Comparison of ENCODE assay signal across 27 cellular contexts in genomic region chr10:16819026-16819425, GRCh38. TPM values are rescaled to one million over a fixed set of nuclear protein-coding genes. Genes with fewer than 3 reads are reported as not detected.
DNase-seq lines count a peak whose midpoint lies in the region; ATAC-seq and TF ChIP-seq lines count a peak whose summit lies in the region.
"Had no signal": no experiment of that assay in that cellular context is flagged by ENCODE, and none has a peak within 500 bp of the region (broad histone marks: within the 10 kb centered on the region; RNA-seq: fewer than 3 reads in every experiment).

No MANE protein-coding gene starts in this region.

- no peaks in the 10 kb centered on the region for H3K27me3 Mint-ChIP-seq in activated T-cell treated with anti-CD3 and anti-CD28 coated beads, Interleukin-2, amount 50 U/mL, for 4 hours (ENCODE audit: low read depth)
- H3K27me3 Mint-ChIP-seq in HFFc6 (ENCODE audit: insufficient read depth): no peaks in the 10 kb centered on the region; the same call in 1 of the 2 replicates
- H3K27me3 Mint-ChIP-seq in central memory CD8-positive, alpha-beta T cell: no peaks in the 10 kb centered on the region
- peaks cover 4% of the 10 kb centered on the region for H3K27me3 Mint-ChIP-seq in activated CD4-positive, alpha-beta memory T cell treated with anti-CD3 and anti-CD28 coated beads, Interleukin-2, amount 10 ng/mL, durations not matched to agents 7 days and 5 days
- H3K27me3 Mint-ChIP-seq: activated CD4-positive, alpha-beta T cell treated with anti-CD3 and anti-CD28 coated beads for 36 hours; dendritic cell treated with granulocyte-macrophage colony-stimulating factor and Interleukin-4, amounts not matched to agents 40 ng/mL and 50 ng/mL, for 4 days had no signal

- H3K9me3 ChIP-seq in trophoblast cell (ENCODE audit: insufficient read depth, low read depth, low read length): peaks cover 4% of the 10 kb centered on the region
- H3K9me3 ChIP-seq: psoas muscle, testis had no signal

- CTCF ChIA-PET in activated CD4-positive, alpha-beta memory T cell treated with anti-CD3 and anti-CD28 coated beads, Interleukin-2, amount 10 ng/mL, durations not matched to agents 7 days and 5 days (lab: Charles Lee): interaction anchor here (1.1 kb wide), 1 partner anchor 9 kb away, joined by 3 read pairs; no protein-coding TSS in a partner anchor

- no peak overlapping the region for H2BK5ac ChIP-seq in trophoblast cell (ENCODE audit: low read depth, low read length, poor library complexity)

- H2AK5ac ChIP-seq in trophoblast cell (ENCODE audit: low read length): no peak overlapping the region

- no peak overlapping the region for H4K8ac ChIP-seq in trophoblast cell (ENCODE audit: low read depth, low read length)

- no peak for DNase-seq in activated T-cell treated with anti-CD3 and anti-CD28 coated beads, Interleukin-2, amount 50 U/mL, for 4 hours
- DNase-seq in activated T-cell treated with anti-CD3 and anti-CD28 coated beads, Interleukin-2, amount 50 U/mL, for 48 hours: no peak
- DNase-seq in HFFc6 (no peak), trophoblast cell (peak; percentile 68 to 90), CD1c-positive myeloid dendritic cell (ENCODE audit: extremely low spot score) (no peak)
- DNase-seq in central memory CD8-positive, alpha-beta T cell (ENCODE audit: low spot score in 2 of 2): no peak
- no peak for DNase-seq in stimulated activated naive CD4-positive, alpha-beta T cell treated with Interleukin-2 at 50 U/mL for 16 hours (lab: John Stamatoyannopoulos, UW)
- DNase-seq in activated CD4-positive, alpha-beta memory T cell treated with anti-CD3 and anti-CD28 coated beads, Interleukin-2, amount 10 ng/mL, durations not matched to agents 7 days and 5 days: no peak
- DNase-seq: activated CD4-positive, alpha-beta T cell treated with anti-CD3 and anti-CD28 coated beads for 36 hours; activated naive CD8-positive, alpha-beta T cell treated with anti-CD3 and anti-CD28 coated beads, Interleukin-2, amount 10 ng/mL, durations not matched to agents 7 days and 5 days; activated T-cell treated with anti-CD3 and anti-CD28 coated beads, Interleukin-2, amount 50 U/mL, for 72 hours; AML-193; Caco-2; caudate nucleus; DMS79 treated with DMSO at 0.1 percent for 48 hours; esophagus squamous epithelium; foreskin melanocyte; KG1; left cardiac atrium; NCI-H1417 treated with DMSO at 0.1 percent for 48 hours; NCI-H2081; NCI-H446 treated with DMSO at 0.1 percent for 48 hours; psoas muscle; stimulated activated naive CD8-positive, alpha-beta T cell treated with anti-CD3 and anti-CD28 coated beads, Interleukin-15, Interleukin-2, amounts not matched to agents 100 U/mL and 50 U/mL, for 24 hours; testis had no signal

- H3K4me3 ChIP-seq in trophoblast cell (ENCODE audit: low read depth, low read length): no peak overlapping the region
- H3K4me3 ChIP-seq: A549, esophagus squamous epithelium, testis had no signal

- H3K27ac ChIP-seq in trophoblast cell (ENCODE audit: low read depth, low read length): no peak overlapping the region

- no peak overlapping the region for H2BK120ac ChIP-seq in trophoblast cell (ENCODE audit: insufficient read depth, low read length, poor library complexity)

- H4K12ac ChIP-seq in trophoblast cell (ENCODE audit: low read depth, low read length): no peak overlapping the region

- H3K18ac ChIP-seq in trophoblast cell (ENCODE audit: low read length): no peak overlapping the region

- no peaks in the 10 kb centered on the region for H3K36me3 ChIP-seq in trophoblast cell (ENCODE audit: control insufficient read depth in 1 of 2, insufficient read depth in 2 of 2, low read length in 2 of 2)
- H3K36me3 ChIP-seq: esophagus squamous epithelium had no signal

- peaks cover 8 to 13% of the 10 kb centered on the region in 2 experiments for H3K4me1 ChIP-seq in trophoblast cell (ENCODE audit: control insufficient read depth in 1 of 2, insufficient read depth in 2 of 2, low read length in 2 of 2)

- H2BK12ac ChIP-seq in trophoblast cell (ENCODE audit: low read length): no peak overlapping the region

- H3K9ac ChIP-seq in trophoblast cell (ENCODE audit: low read length): no peak overlapping the region

- H3K27ac Mint-ChIP-seq in HFFc6: peak overlapping the region; percentile 27; the same call in 1 of the 2 replicates
- H3K27ac Mint-ChIP-seq in central memory CD8-positive, alpha-beta T cell (ENCODE audit: low read depth): peak overlapping the region; percentile 93
- H3K27ac Mint-ChIP-seq in activated CD4-positive, alpha-beta memory T cell treated with anti-CD3 and anti-CD28 coated beads, Interleukin-2, amount 10 ng/mL, durations not matched to agents 7 days and 5 days: no peak overlapping the region

- no CpG with 5 or more reads among the region's 6 CpGs for WGBS in trophoblast cell (ENCODE audit: extremely low coverage, insufficient coverage, insufficient read length)

- ATAC-seq in activated T-cell treated with anti-CD3 and anti-CD28 coated beads, Interleukin-2, amount 50 U/mL, for 4 hours: no peak
- no peak for ATAC-seq in central memory CD8-positive, alpha-beta T cell (replicated peaks; ENCODE audit: extremely low read depth, poor library complexity, severe bottlenecking)
- ATAC-seq: A549; activated CD4-positive, alpha-beta T cell treated with anti-CD3 and anti-CD28 coated beads for 36 hours; activated T-cell treated with anti-CD3 and anti-CD28 coated beads, Interleukin-2, amount 50 U/mL, for 72 hours; left cardiac atrium; psoas muscle; stimulated activated naive CD8-positive, alpha-beta T cell treated with anti-CD3 and anti-CD28 coated beads, Interleukin-15, Interleukin-2, amounts not matched to agents 100 U/mL and 50 U/mL, for 24 hours had no signal

- H3K4me2 ChIP-seq in trophoblast cell (ENCODE audit: low read length): no peak overlapping the region

- no peak overlapping the region for H2AFZ ChIP-seq in trophoblast cell (ENCODE audit: insufficient read depth, low read length, poor library complexity)

- TF ChIP-seq CTCF in HFFc6 (IDR thresholded peaks at IDR 0.05): no peak

- H3K79me2 ChIP-seq in trophoblast cell (ENCODE audit: control insufficient read depth, insufficient read depth, low read length, poor library complexity): peaks cover 5% of the 10 kb centered on the region

- H3K36me3 Mint-ChIP-seq in activated T-cell treated with anti-CD3 and anti-CD28 coated beads, Interleukin-2, amount 50 U/mL, for 4 hours (ENCODE audit: insufficient read depth): peaks cover 17% of the 10 kb centered on the region
- H3K36me3 Mint-ChIP-seq in HFFc6 (ENCODE audit: low read depth): peaks cover 44% of the 10 kb centered on the region
- peaks cover 9% of the 10 kb centered on the region for H3K36me3 Mint-ChIP-seq in central memory CD8-positive, alpha-beta T cell (ENCODE audit: insufficient read depth)
- peaks cover 33% of the 10 kb centered on the region for H3K36me3 Mint-ChIP-seq in activated CD4-positive, alpha-beta memory T cell treated with anti-CD3 and anti-CD28 coated beads, Interleukin-2, amount 10 ng/mL, durations not matched to agents 7 days and 5 days (ENCODE audit: low read depth)

- POLR2A ChIA-PET in activated CD4-positive, alpha-beta memory T cell treated with anti-CD3 and anti-CD28 coated beads, Interleukin-2, amount 10 ng/mL, durations not matched to agents 7 days and 5 days (lab: Charles Lee): interaction anchor here (1.0 kb wide), 1 partner anchor 419 kb away, joined by 3 read pairs; no protein-coding TSS in a partner anchor

- H3K27me3 ChIP-seq in trophoblast cell (ENCODE audit: insufficient read depth, low read length): no peaks in the 10 kb centered on the region
- H3K27me3 ChIP-seq: esophagus squamous epithelium, testis had no signal

- peaks cover 13% of the 10 kb centered on the region for H3K9me3 Mint-ChIP-seq in activated T-cell treated with anti-CD3 and anti-CD28 coated beads, Interleukin-2, amount 50 U/mL, for 4 hours
- peaks cover 26% of the 10 kb centered on the region for H3K9me3 Mint-ChIP-seq in HFFc6
- H3K9me3 Mint-ChIP-seq in central memory CD8-positive, alpha-beta T cell: peaks cover 11% of the 10 kb centered on the region
- H3K9me3 Mint-ChIP-seq in activated CD4-positive, alpha-beta memory T cell treated with anti-CD3 and anti-CD28 coated beads, Interleukin-2, amount 10 ng/mL, durations not matched to agents 7 days and 5 days: peaks cover 21% of the 10 kb centered on the region

- H4K91ac ChIP-seq in trophoblast cell (ENCODE audit: low read depth, low read length): peak overlapping the region; percentile 44

- H3K14ac ChIP-seq in trophoblast cell (ENCODE audit: low read length): no peak overlapping the region

- H3K79me1 ChIP-seq in trophoblast cell (ENCODE audit: low read length): peaks cover 6% of the 10 kb centered on the region

- H3K4ac ChIP-seq in trophoblast cell (ENCODE audit: low read depth, low read length): no peak overlapping the region

- H3K23ac ChIP-seq in trophoblast cell (ENCODE audit: low read length): no peak overlapping the region

- peak overlapping the region; percentile 43 for H3K4me3 Mint-ChIP-seq in activated T-cell treated with anti-CD3 and anti-CD28 coated beads, Interleukin-2, amount 50 U/mL, for 4 hours
- H3K4me3 Mint-ChIP-seq in HFFc6: no peak overlapping the region
- no peak overlapping the region for H3K4me3 Mint-ChIP-seq in central memory CD8-positive, alpha-beta T cell
- no peak overlapping the region for H3K4me3 Mint-ChIP-seq in activated CD4-positive, alpha-beta memory T cell treated with anti-CD3 and anti-CD28 coated beads, Interleukin-2, amount 10 ng/mL, durations not matched to agents 7 days and 5 days

- H3K4me1 Mint-ChIP-seq in activated T-cell treated with anti-CD3 and anti-CD28 coated beads, Interleukin-2, amount 50 U/mL, for 4 hours (ENCODE audit: low read depth): peaks cover 28% of the 10 kb centered on the region
- peaks cover 36% of the 10 kb centered on the region for H3K4me1 Mint-ChIP-seq in HFFc6 (ENCODE audit: low read depth)
- peaks cover 32% of the 10 kb centered on the region for H3K4me1 Mint-ChIP-seq in central memory CD8-positive, alpha-beta T cell
- H3K4me1 Mint-ChIP-seq in activated CD4-positive, alpha-beta memory T cell treated with anti-CD3 and anti-CD28 coated beads, Interleukin-2, amount 10 ng/mL, durations not matched to agents 7 days and 5 days: peaks cover 34% of the 10 kb centered on the region

RNA-seq across cellular contexts. Expression of gene RSU1, which starts 1.8 kb away (rescaled TPM):
- total RNA-seq in activated T-cell treated with anti-CD3 and anti-CD28 coated beads, Interleukin-2, amount 50 U/mL, for 4 hours: 10 to 100 TPM; 34.7 to 45.7 (median 44.7) TPM
- 100 to 1,000 TPM; 182 to 239 (median 205) TPM for total RNA-seq in HFFc6 (2021; fragmentation: NEBNext Ultra II Directional; extraction: Animal tissue kit (Norgen Biotek cat#: 25700))
- 98.7 and 101 TPM in 2 replicates for polyA plus RNA-seq in trophoblast cell (2013)
- 10 to 100 TPM; 74.3 to 74.9 TPM for total RNA-seq in activated CD4-positive, alpha-beta memory T cell treated with anti-CD3 and anti-CD28 coated beads, Interleukin-2, amount 10 ng/mL, durations not matched to agents 7 days and 5 days

Comparison
In these comparisons a context has a peak if more than half of its experiments do, and no peak if none do; other contexts are left out.
1. DNase-seq: peak in trophoblast cell (2 of 2); none in activated T-cell treated with anti-CD3 and anti-CD28 coated beads, Interleukin-2, amount 50 U/mL, for 4 hours (single experiment), activated T-cell treated with anti-CD3 and anti-CD28 coated beads, Interleukin-2, amount 50 U/mL, for 48 hours (0 of 2), HFFc6 (single experiment), central memory CD8-positive, alpha-beta T cell (0 of 2), stimulated activated naive CD4-positive, alpha-beta T cell treated with Interleukin-2 at 50 U/mL for 16 hours (single experiment), activated CD4-positive, alpha-beta memory T cell treated with anti-CD3 and anti-CD28 coated beads, Interleukin-2, amount 10 ng/mL, durations not matched to agents 7 days and 5 days (single experiment) and CD1c-positive myeloid dendritic cell (single experiment).